ENCODE assay signal across 1 cellular context in the genomic region with DNA sequence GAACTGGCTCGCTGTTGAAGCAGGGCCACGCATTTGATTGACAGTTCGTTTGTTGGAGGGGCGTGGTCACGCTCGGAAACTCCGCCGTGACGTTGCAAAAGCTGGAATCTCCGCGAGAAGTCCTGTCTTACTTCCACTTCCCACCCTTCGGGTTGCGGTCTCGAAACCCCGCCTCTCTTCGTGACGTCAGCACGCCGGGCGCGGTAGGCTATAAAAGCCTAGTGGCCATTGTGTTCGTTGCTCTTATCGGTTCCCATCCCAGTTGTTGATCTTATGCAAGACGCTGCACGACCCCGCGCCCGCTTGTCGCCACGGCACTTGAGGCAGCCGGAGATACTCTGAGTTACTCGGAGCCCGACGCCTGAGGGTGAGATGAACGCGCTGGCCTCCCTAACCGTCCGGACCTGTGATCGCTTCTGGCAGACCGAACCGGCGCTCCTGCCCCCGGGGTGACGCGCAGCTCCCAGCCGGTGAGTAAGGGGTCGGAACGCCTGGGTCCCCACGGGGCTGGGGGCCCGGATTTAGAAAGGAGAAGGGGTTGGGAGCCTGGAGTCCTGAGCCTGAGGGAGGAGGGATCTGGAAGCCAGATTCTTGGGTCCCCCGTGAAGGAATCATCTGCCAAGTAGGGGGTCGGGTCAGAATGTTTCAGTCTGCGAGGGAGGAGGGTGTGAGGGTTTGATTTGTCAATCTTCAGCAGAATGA.
TF ChIP-seq lines count a peak whose summit lies in the region.

PPP1R15A (plus strand) TSS at position 240 of the 702 bp plus-strand sequence. CDS start 813 bp downstream, outside the sequence.

TF ChIP-seq in GM12878, 131 proteins besides CTCF, POLR2A, EP300 and RAD21 (continued from another document and continues in another):
- TF ChIP-seq ZBTB40 (IDR thresholded peaks at IDR 0.05; ENCODE audit: borderline replicate concordance) (no peak), RUNX3 (IDR thresholded peaks at IDR 0.05; ENCODE audit: low read length) (peak; percentile 90), SIX5 (IDR thresholded peaks at IDR 0.05; ENCODE audit: low read depth, low read length, severe bottlenecking) (no peak), JUNB (IDR thresholded peaks at IDR 0.05) (no peak), HCFC1 (IDR thresholded peaks at IDR 0.05; ENCODE audit: low read length) (peak; percentile 37; the same call in 1 of the 2 replicates), MXI1 (IDR thresholded peaks at IDR 0.05; ENCODE audit: low read depth, low read length) (no peak; the same call in 1 of the 2 replicates), HDAC2 (IDR thresholded peaks at IDR 0.05) (no peak), NRF1 (conservative IDR thresholded peaks at IDR 0.05; ENCODE audit: low read depth, low read length) (no peak), BMI1 (IDR thresholded peaks at IDR 0.05; ENCODE audit: borderline replicate concordance) (no peak), DPF2 (IDR thresholded peaks at IDR 0.05) (peak; percentile 73), MYC (IDR thresholded peaks at IDR 0.05; ENCODE audit: insufficient read depth, insufficient read length, insufficient replicate concordance, low read length, severe bottlenecking) (no peak), CHD2 (IDR thresholded peaks at IDR 0.05; ENCODE audit: borderline replicate concordance, low read depth, low read length) (peak; percentile 95), NR2C1 (IDR thresholded peaks at IDR 0.05) (no peak), TARDBP (IDR thresholded peaks at IDR 0.05; ENCODE audit: borderline replicate concordance) (no peak), POLR2AphosphoS5 (IDR thresholded peaks at IDR 0.05; ENCODE audit: low read length) (peak; percentile 100), ZNF622 (IDR thresholded peaks at IDR 0.05) (no peak), FOXM1 (IDR thresholded peaks at IDR 0.05; ENCODE audit: low read depth, low read length) (no peak), ATF7 (IDR thresholded peaks at IDR 0.05; ENCODE audit: low read depth) (peak; percentile 91), TBL1XR1 (IDR thresholded peaks at IDR 0.05; ENCODE audit: low read depth, low read length) (peak; percentile 49; the same call in 1 of the 2 replicates), EZH2 (IDR thresholded peaks at IDR 0.05; ENCODE audit: borderline replicate concordance, control insufficient read depth, low read depth, low read length) (no peak), SRF (IDR thresholded peaks at IDR 0.05; ENCODE audit: low read depth in 2 of 2, low read length in 2 of 2) (no peak), BRCA1 (IDR thresholded peaks at IDR 0.05; ENCODE audit: low read depth, low read length) (peak; percentile 55; the same call in 1 of the 2 replicates), ZBTB33 (IDR thresholded peaks at IDR 0.05) (0 out of 2 replicates have a peak, but pooled peaks have one; percentile 22), ELK1 (IDR thresholded peaks at IDR 0.05; ENCODE audit: low read depth, low read length) (no peak), MYB (IDR thresholded peaks at IDR 0.05; ENCODE audit: borderline replicate concordance, low read depth, low read length) (peak; percentile 68), KDM1A (IDR thresholded peaks at IDR 0.05; ENCODE audit: borderline replicate concordance) (no peak), HDAC6 (IDR thresholded peaks at IDR 0.05; ENCODE audit: unreplicated experiment) (peak; percentile 93), CBX5 (IDR thresholded peaks at IDR 0.05; ENCODE audit: low read depth) (no peak), GABPA (IDR thresholded peaks at IDR 0.05; ENCODE audit: low read depth) (no peak), LARP7 (IDR thresholded peaks at IDR 0.05) (peak; percentile 90), SP1 (IDR thresholded peaks at IDR 0.05; ENCODE audit: low read depth, low read length) (peak; percentile 82), MEF2A (IDR thresholded peaks at IDR 0.05; ENCODE audit: insufficient read depth, low read depth, low read length) (0 out of 2 replicates have a peak, but pooled peaks have one; percentile 39), NR2C2 (IDR thresholded peaks at IDR 0.05; ENCODE audit: borderline replicate concordance, control insufficient read depth, insufficient read length, low read depth) (no peak), SMAD1 (IDR thresholded peaks at IDR 0.05; ENCODE audit: low read depth, partially characterized antibody) (peak; percentile 92), MTA3 (IDR thresholded peaks at IDR 0.05; ENCODE audit: borderline replicate concordance, low read length) (no peak)
- TF ChIP-seq, protein P1, sequence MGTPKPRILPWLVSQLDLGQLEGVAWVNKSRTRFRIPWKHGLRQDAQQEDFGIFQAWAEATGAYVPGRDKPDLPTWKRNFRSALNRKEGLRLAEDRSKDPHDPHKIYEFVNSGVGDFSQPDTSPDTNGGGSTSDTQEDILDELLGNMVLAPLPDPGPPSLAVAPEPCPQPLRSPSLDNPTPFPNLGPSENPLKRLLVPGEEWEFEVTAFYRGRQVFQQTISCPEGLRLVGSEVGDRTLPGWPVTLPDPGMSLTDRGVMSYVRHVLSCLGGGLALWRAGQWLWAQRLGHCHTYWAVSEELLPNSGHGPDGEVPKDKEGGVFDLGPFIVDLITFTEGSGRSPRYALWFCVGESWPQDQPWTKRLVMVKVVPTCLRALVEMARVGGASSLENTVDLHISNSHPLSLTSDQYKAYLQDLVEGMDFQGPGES (IDR thresholded peaks at IDR 0.05), result no peak
- TF ChIP-seq, protein P2, sequence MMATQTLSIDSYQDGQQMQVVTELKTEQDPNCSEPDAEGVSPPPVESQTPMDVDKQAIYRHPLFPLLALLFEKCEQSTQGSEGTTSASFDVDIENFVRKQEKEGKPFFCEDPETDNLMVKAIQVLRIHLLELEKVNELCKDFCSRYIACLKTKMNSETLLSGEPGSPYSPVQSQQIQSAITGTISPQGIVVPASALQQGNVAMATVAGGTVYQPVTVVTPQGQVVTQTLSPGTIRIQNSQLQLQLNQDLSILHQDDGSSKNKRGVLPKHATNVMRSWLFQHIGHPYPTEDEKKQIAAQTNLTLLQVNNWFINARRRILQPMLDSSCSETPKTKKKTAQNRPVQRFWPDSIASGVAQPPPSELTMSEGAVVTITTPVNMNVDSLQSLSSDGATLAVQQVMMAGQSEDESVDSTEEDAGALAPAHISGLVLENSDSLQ (IDR thresholded peaks at IDR 0.05), result peak; percentile 97
- TF ChIP-seq, protein P3, sequence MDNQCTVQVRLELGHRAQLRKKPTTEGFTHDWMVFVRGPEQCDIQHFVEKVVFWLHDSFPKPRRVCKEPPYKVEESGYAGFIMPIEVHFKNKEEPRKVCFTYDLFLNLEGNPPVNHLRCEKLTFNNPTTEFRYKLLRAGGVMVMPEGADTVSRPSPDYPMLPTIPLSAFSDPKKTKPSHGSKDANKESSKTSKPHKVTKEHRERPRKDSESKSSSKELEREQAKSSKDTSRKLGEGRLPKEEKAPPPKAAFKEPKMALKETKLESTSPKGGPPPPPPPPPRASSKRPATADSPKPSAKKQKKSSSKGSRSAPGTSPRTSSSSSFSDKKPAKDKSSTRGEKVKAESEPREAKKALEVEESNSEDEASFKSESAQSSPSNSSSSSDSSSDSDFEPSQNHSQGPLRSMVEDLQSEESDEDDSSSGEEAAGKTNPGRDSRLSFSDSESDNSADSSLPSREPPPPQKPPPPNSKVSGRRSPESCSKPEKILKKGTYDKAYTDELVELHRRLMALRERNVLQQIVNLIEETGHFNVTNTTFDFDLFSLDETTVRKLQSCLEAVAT (IDR thresholded peaks at IDR 0.05), result peak; percentile 92
- TF ChIP-seq, protein P4, sequence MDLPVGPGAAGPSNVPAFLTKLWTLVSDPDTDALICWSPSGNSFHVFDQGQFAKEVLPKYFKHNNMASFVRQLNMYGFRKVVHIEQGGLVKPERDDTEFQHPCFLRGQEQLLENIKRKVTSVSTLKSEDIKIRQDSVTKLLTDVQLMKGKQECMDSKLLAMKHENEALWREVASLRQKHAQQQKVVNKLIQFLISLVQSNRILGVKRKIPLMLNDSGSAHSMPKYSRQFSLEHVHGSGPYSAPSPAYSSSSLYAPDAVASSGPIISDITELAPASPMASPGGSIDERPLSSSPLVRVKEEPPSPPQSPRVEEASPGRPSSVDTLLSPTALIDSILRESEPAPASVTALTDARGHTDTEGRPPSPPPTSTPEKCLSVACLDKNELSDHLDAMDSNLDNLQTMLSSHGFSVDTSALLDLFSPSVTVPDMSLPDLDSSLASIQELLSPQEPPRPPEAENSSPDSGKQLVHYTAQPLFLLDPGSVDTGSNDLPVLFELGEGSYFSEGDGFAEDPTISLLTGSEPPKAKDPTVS (IDR thresholded peaks at IDR 0.05; ENCODE audit: low read depth, low read length), result no peak
- TF ChIP-seq, protein P5, sequence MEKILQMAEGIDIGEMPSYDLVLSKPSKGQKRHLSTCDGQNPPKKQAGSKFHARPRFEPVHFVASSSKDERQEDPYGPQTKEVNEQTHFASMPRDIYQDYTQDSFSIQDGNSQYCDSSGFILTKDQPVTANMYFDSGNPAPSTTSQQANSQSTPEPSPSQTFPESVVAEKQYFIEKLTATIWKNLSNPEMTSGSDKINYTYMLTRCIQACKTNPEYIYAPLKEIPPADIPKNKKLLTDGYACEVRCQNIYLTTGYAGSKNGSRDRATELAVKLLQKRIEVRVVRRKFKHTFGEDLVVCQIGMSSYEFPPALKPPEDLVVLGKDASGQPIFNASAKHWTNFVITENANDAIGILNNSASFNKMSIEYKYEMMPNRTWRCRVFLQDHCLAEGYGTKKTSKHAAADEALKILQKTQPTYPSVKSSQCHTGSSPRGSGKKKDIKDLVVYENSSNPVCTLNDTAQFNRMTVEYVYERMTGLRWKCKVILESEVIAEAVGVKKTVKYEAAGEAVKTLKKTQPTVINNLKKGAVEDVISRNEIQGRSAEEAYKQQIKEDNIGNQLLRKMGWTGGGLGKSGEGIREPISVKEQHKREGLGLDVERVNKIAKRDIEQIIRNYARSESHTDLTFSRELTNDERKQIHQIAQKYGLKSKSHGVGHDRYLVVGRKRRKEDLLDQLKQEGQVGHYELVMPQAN (conservative IDR thresholded peaks at IDR 0.05), result peak; percentile 89
- TF ChIP-seq, protein P6, sequence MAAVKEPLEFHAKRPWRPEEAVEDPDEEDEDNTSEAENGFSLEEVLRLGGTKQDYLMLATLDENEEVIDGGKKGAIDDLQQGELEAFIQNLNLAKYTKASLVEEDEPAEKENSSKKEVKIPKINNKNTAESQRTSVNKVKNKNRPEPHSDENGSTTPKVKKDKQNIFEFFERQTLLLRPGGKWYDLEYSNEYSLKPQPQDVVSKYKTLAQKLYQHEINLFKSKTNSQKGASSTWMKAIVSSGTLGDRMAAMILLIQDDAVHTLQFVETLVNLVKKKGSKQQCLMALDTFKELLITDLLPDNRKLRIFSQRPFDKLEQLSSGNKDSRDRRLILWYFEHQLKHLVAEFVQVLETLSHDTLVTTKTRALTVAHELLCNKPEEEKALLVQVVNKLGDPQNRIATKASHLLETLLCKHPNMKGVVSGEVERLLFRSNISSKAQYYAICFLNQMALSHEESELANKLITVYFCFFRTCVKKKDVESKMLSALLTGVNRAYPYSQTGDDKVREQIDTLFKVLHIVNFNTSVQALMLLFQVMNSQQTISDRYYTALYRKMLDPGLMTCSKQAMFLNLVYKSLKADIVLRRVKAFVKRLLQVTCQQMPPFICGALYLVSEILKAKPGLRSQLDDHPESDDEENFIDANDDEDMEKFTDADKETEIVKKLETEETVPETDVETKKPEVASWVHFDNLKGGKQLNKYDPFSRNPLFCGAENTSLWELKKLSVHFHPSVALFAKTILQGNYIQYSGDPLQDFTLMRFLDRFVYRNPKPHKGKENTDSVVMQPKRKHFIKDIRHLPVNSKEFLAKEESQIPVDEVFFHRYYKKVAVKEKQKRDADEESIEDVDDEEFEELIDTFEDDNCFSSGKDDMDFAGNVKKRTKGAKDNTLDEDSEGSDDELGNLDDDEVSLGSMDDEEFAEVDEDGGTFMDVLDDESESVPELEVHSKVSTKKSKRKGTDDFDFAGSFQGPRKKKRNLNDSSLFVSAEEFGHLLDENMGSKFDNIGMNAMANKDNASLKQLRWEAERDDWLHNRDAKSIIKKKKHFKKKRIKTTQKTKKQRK (IDR thresholded peaks at IDR 0.05; ENCODE audit: low read depth, low read length), result no peak
